In the genomic region with DNA sequence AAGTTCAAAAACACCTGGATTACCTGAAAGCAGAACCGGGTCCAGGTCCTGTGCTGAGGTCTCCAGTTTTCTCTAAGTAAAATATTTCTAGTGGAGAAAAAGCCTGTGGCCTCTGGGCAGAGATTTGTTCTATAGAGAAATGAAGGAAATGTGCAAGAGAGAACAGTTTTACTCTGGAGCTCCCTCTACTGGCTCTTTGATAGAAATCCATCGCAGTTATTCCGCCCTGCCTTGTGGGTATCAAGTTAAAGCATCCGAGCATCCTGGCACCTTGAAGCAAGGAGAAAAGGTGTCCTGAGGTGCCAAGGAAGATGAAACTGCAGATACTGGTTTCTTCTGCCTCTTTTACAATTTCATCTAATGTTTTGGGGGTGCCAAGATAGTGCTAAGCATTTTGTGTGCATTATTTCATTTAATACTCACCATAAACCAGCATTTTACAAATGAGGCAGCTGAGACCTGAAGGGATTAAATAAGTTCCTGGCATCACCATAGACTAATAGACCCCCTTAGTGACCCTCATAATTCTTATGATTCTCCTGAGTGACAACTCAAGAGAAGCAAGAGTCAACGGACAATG, we compare ENCODE assay signal across 8 cellular contexts.
A peak's percentile ranks its signal among the peaks of the same experiment; 100 is the strongest.
DNase-seq lines count a peak whose midpoint lies in the region; ATAC-seq and TF ChIP-seq lines count a peak whose summit lies in the region.

No MANE protein-coding gene starts in this region.

- intact Hi-C loops in left ventricle myocardium superior (cut with micrococcal nuclease): no loop called here

- no peak overlapping the region for H3K27ac ChIP-seq in cardiac muscle cell

- DNase-seq in cardiac muscle cell (ENCODE audit: low read depth in 1 of 2, low spot score in 1 of 2) (peak; percentile 72 to 79), left ventricle myocardium superior (no peak), NCI-H82 treated with DMSO at 0.1 percent for 48 hours (lab: John Stamatoyannopoulos, UW; ENCODE audit: unreplicated experiment) (peak; percentile 31), cerebellar cortex (ENCODE audit: low spot score) (peak; percentile 80), midbrain (lab: John Stamatoyannopoulos, UW) (peak; percentile 30), HK-2 (ENCODE audit: unreplicated experiment) (no peak)

- H3K4me1 ChIP-seq in cardiac muscle cell (ENCODE audit: low read depth): no peaks in the 10 kb centered on the region

- ATAC-seq in left ventricle myocardium superior (no peak), HG03378 (IDR thresholded peaks at IDR 0.05; ENCODE audit: unreplicated experiment) (peak; percentile 68), HG03196 (IDR thresholded peaks at IDR 0.05; ENCODE audit: unreplicated experiment) (no peak)

- H3K4me3 ChIP-seq in cardiac muscle cell: no peak overlapping the region

- H3K9me3 ChIP-seq in cardiac muscle cell (ENCODE audit: low read depth): no peaks in the 10 kb centered on the region

- H3K27me3 ChIP-seq in cardiac muscle cell: peaks cover 43% of the 10 kb centered on the region

- peak; percentile 82 for TF ChIP-seq CTCF in cardiac muscle cell (IDR thresholded peaks at IDR 0.05; ENCODE audit: low read depth, low read length)

- no peaks in the 10 kb centered on the region for H3K36me3 ChIP-seq in cardiac muscle cell

Comparison
In these comparisons a context has a peak if more than half of its experiments do, and no peak if none do; other contexts are left out.
1. DNase-seq: peak in cardiac muscle cell (2 of 2), NCI-H82 treated with DMSO at 0.1 percent for 48 hours (single experiment), cerebellar cortex (single experiment) and midbrain (single experiment); none in left ventricle myocardium superior (single experiment) and HK-2 (single experiment).